In the genomic region with DNA sequence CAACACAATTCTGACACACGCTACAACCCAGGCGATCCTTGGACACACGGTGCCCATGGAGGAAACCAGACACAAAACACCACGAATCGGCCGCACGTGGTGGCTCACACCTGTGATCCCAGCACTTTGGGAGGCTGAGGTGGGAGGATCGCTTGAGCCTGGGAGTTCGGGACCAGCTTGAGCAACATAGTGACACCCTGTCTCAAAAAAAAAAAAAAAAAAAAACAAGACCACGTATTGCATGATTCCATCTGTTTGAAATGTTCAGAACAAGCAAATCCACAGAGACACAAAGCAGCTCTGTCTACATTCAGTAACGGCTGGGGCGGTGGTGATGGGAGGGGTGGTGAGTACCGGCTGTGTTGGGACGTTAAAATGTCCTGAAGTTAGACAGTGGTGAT, we compare ENCODE assay signal across 1 cellular context.
TF ChIP-seq lines count a peak whose summit lies in the region.

No MANE protein-coding gene starts in this region.

TF ChIP-seq in WTC11, 78 proteins besides CTCF, POLR2A, EP300 and RAD21 (continued from another document):
- TF ChIP-seq, protein P1, sequence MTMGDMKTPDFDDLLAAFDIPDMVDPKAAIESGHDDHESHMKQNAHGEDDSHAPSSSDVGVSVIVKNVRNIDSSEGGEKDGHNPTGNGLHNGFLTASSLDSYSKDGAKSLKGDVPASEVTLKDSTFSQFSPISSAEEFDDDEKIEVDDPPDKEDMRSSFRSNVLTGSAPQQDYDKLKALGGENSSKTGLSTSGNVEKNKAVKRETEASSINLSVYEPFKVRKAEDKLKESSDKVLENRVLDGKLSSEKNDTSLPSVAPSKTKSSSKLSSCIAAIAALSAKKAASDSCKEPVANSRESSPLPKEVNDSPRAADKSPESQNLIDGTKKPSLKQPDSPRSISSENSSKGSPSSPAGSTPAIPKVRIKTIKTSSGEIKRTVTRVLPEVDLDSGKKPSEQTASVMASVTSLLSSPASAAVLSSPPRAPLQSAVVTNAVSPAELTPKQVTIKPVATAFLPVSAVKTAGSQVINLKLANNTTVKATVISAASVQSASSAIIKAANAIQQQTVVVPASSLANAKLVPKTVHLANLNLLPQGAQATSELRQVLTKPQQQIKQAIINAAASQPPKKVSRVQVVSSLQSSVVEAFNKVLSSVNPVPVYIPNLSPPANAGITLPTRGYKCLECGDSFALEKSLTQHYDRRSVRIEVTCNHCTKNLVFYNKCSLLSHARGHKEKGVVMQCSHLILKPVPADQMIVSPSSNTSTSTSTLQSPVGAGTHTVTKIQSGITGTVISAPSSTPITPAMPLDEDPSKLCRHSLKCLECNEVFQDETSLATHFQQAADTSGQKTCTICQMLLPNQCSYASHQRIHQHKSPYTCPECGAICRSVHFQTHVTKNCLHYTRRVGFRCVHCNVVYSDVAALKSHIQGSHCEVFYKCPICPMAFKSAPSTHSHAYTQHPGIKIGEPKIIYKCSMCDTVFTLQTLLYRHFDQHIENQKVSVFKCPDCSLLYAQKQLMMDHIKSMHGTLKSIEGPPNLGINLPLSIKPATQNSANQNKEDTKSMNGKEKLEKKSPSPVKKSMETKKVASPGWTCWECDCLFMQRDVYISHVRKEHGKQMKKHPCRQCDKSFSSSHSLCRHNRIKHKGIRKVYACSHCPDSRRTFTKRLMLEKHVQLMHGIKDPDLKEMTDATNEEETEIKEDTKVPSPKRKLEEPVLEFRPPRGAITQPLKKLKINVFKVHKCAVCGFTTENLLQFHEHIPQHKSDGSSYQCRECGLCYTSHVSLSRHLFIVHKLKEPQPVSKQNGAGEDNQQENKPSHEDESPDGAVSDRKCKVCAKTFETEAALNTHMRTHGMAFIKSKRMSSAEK (CRISPR knock-in tag; IDR thresholded peaks at IDR 0.05; ENCODE audit: borderline replicate concordance), result no peak
- TF ChIP-seq, protein P2, sequence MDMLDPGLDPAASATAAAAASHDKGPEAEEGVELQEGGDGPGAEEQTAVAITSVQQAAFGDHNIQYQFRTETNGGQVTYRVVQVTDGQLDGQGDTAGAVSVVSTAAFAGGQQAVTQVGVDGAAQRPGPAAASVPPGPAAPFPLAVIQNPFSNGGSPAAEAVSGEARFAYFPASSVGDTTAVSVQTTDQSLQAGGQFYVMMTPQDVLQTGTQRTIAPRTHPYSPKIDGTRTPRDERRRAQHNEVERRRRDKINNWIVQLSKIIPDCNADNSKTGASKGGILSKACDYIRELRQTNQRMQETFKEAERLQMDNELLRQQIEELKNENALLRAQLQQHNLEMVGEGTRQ (CRISPR knock-in tag; IDR thresholded peaks at IDR 0.05), result no peak
- TF ChIP-seq, protein P3, sequence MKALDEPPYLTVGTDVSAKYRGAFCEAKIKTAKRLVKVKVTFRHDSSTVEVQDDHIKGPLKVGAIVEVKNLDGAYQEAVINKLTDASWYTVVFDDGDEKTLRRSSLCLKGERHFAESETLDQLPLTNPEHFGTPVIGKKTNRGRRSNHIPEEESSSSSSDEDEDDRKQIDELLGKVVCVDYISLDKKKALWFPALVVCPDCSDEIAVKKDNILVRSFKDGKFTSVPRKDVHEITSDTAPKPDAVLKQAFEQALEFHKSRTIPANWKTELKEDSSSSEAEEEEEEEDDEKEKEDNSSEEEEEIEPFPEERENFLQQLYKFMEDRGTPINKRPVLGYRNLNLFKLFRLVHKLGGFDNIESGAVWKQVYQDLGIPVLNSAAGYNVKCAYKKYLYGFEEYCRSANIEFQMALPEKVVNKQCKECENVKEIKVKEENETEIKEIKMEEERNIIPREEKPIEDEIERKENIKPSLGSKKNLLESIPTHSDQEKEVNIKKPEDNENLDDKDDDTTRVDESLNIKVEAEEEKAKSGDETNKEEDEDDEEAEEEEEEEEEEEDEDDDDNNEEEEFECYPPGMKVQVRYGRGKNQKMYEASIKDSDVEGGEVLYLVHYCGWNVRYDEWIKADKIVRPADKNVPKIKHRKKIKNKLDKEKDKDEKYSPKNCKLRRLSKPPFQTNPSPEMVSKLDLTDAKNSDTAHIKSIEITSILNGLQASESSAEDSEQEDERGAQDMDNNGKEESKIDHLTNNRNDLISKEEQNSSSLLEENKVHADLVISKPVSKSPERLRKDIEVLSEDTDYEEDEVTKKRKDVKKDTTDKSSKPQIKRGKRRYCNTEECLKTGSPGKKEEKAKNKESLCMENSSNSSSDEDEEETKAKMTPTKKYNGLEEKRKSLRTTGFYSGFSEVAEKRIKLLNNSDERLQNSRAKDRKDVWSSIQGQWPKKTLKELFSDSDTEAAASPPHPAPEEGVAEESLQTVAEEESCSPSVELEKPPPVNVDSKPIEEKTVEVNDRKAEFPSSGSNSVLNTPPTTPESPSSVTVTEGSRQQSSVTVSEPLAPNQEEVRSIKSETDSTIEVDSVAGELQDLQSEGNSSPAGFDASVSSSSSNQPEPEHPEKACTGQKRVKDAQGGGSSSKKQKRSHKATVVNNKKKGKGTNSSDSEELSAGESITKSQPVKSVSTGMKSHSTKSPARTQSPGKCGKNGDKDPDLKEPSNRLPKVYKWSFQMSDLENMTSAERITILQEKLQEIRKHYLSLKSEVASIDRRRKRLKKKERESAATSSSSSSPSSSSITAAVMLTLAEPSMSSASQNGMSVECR (CRISPR knock-in tag; IDR thresholded peaks at IDR 0.05; ENCODE audit: borderline replicate concordance), result no peak
- TF ChIP-seq, protein P4, sequence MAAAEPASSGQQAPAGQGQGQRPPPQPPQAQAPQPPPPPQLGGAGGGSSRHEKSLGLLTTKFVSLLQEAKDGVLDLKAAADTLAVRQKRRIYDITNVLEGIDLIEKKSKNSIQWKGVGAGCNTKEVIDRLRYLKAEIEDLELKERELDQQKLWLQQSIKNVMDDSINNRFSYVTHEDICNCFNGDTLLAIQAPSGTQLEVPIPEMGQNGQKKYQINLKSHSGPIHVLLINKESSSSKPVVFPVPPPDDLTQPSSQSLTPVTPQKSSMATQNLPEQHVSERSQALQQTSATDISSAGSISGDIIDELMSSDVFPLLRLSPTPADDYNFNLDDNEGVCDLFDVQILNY (CRISPR knock-in tag; IDR thresholded peaks at IDR 0.05), result no peak
TF ChIP-seq in WTC11: peak in this region for 0.
